Comparison of ENCODE assay signal across 18 cellular contexts in the genomic region with DNA sequence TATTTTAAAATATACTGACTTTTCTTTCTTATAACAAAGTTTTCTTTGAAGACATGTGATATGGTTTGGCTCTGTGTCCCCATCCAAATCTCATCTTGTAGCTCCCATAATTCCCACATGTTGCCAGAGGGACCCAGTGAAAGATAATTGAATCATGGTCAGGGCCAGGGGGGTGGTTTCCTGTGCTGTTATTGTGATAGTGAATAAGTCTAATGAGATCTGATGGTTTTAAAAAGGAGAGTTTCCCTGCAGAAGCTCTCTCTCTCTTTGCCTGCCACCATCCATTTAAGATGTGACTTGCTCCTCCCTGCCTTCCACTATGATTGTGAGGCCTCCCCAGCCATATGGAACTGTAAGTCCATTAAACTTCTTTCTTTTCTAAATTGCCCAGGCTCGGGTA.
DNase-seq lines count a peak whose midpoint lies in the region; ATAC-seq and TF ChIP-seq lines count a peak whose summit lies in the region.
"Had no signal": no experiment of that assay in that cellular context is flagged by ENCODE, and none has a peak within 500 bp of the region (broad histone marks: within the 10 kb centered on the region; RNA-seq: fewer than 3 reads in every experiment).

No MANE protein-coding gene starts in this region.

- H3K9me3 ChIP-seq in BE2C = 0 out of 2 replicates have a peak, but pooled peaks cover 5% of the 10 kb centered on the region
- no peaks in the 10 kb centered on the region for H3K9me3 ChIP-seq in adipocyte (ENCODE audit: control insufficient read depth, low read length)
- no peaks in the 10 kb centered on the region for H3K9me3 ChIP-seq in psoas muscle
- H3K9me3 ChIP-seq: HAP-1 had no signal

- no peak for TF ChIP-seq CTCF in BE2C (IDR thresholded peaks at IDR 0.05; ENCODE audit: low read depth, low read length)
- no peak for TF ChIP-seq CTCF in psoas muscle (IDR thresholded peaks at IDR 0.05)

- no peak overlapping the region for H3K9ac ChIP-seq in adipocyte (ENCODE audit: low read length)
- H3K9ac ChIP-seq: BLaER1 treated with 17β-estradiol and CSF1 and Interleukin-3, amounts not matched to agents 10 nM and 100 nM had no signal

- H3K27me3 ChIP-seq in BE2C (no peaks in the 10 kb centered on the region), adipocyte (replicated peaks; ENCODE audit: control insufficient read depth, insufficient read depth, low read length) (no peaks in the 10 kb centered on the region), psoas muscle (ENCODE audit: insufficient read depth in 3 of 3, low read length in 2 of 3) (no peaks in the 10 kb centered on the region)
- H3K27me3 ChIP-seq: BLaER1 treated with 17β-estradiol and CSF1 and Interleukin-3, amounts not matched to agents 10 nM and 100 nM had no signal

- H3K4me1 ChIP-seq in BE2C (peaks cover 24% of the 10 kb centered on the region), adipocyte (ENCODE audit: control insufficient read depth, insufficient read depth, low read length) (peaks cover 27% of the 10 kb centered on the region), psoas muscle (no peaks in the 10 kb centered on the region)
- H3K4me1 ChIP-seq: HAP-1 had no signal

- 63 to 81% (median 66%) methylated on average over 1 of the region's 1 CpG for whole genome bisulfite sequencing in psoas muscle, 3 donors

- DNase-seq in Right ventricle myocardium superior = no peak
- no peak for DNase-seq in Right ventricle myocardium inferior (ENCODE audit: missing footprints)
- DNase-seq in BE2C = peak; percentile 83
- peak; percentile 93 for DNase-seq in SK-N-DZ (ENCODE audit: low spot score)
- no peak for DNase-seq in adipocyte (ENCODE audit: low read depth)
- DNase-seq in NCI-H2196 treated with DMSO at 0.1 percent for 48 hours (lab: John Stamatoyannopoulos, UW; ENCODE audit: unreplicated experiment) = no peak
- no peak for DNase-seq in psoas muscle
- DNase-seq: Calu3; CD4-positive, alpha-beta T cell; CD8-positive, alpha-beta memory T cell; COR-L47; DMS53; DMS79 treated with DMSO at 0.1 percent for 48 hours; GF-D8; GOT3; HFFc6 had no signal

- H3K4me3 ChIP-seq in BE2C (ENCODE audit: low read depth, low read length) (peak overlapping the region; percentile 60), adipocyte (ENCODE audit: low read length) (peak overlapping the region; percentile 70), psoas muscle (no peak overlapping the region)
- H3K4me3 ChIP-seq: BLaER1 treated with 17β-estradiol and CSF1 and Interleukin-3, amounts not matched to agents 10 nM and 100 nM; HAP-1 had no signal

- intact Hi-C loops in Right ventricle myocardium superior (cut with DNase I) = no loop called here
- intact Hi-C loops in Right ventricle myocardium inferior (cut with DNase I) = no loop called here
- intact Hi-C loops in psoas muscle (cut with DNase I) = no loop called here

- H3K36me3 ChIP-seq in BE2C = peaks cover 20% of the 10 kb centered on the region
- no peaks in the 10 kb centered on the region for H3K36me3 ChIP-seq in adipocyte (ENCODE audit: control insufficient read depth, insufficient read depth, low read length, severe bottlenecking)
- no peaks in the 10 kb centered on the region for H3K36me3 ChIP-seq in psoas muscle (ENCODE audit: insufficient read depth in 1 of 2, low read depth in 1 of 2)
- H3K36me3 ChIP-seq: HAP-1 had no signal

- peak; percentile 45 for ATAC-seq in Right ventricle myocardium superior (ENCODE audit: poor library complexity)
- ATAC-seq in Right ventricle myocardium inferior = no peak
- no peak for ATAC-seq in psoas muscle

- no peak overlapping the region for H3K27ac ChIP-seq in psoas muscle
- H3K27ac ChIP-seq: BLaER1 treated with 17β-estradiol and CSF1 and Interleukin-3, amounts not matched to agents 10 nM and 100 nM had no signal

Comparison
In these comparisons a context has a peak if more than half of its experiments do, and no peak if none do; other contexts are left out.
1. DNase-seq: peak in BE2C (single experiment) and SK-N-DZ (single experiment); none in Right ventricle myocardium superior (single experiment), Right ventricle myocardium inferior (single experiment), adipocyte (single experiment), NCI-H2196 treated with DMSO at 0.1 percent for 48 hours (single experiment) and psoas muscle (0 of 2).